Comparison of ENCODE assay signal across 32 cellular contexts in the genomic region with DNA sequence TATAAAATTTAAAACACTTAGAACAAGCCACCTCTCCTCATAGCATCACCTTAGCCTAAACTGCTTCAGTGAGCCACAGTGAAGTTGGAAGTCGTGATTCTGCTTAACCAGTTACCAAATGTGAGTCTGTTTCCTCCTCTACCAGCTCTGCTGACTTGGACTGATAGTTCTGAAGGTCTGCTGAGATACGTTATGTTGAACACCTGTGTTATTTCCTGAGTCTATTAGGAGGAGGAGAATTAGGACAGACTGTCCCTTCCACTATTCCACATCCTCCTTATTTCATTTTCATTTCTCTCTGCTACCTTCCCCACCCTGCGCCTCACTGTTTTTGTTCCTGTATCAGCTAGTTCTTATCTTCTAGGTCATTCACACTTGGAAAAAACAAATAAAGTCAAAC. TPM values are rescaled to one million over a fixed set of nuclear protein-coding genes. Genes with fewer than 3 reads are reported as not detected.
"Had no signal": no experiment of that assay in that cellular context is flagged by ENCODE, and none has a peak within 500 bp of the region (broad histone marks: within the 10 kb centered on the region; RNA-seq: fewer than 3 reads in every experiment).

No MANE protein-coding gene starts in this region.

- H3K9me3 ChIP-seq: ascending aorta, breast epithelium had no signal

- FAIRE-seq: colon, TTC549 had no signal

- H3K27ac ChIP-seq: ascending aorta, brain microvascular endothelial cell, breast epithelium, VCaP had no signal

- H3K4me3 ChIP-seq: ascending aorta, breast epithelium had no signal

- H3K4me1 ChIP-seq: ascending aorta, breast epithelium had no signal

- DNase-seq: activated CD4-positive, alpha-beta memory T cell treated with anti-CD3 and anti-CD28 coated beads, Interleukin-2, amount 10 ng/mL, durations not matched to agents 7 days and 5 days; activated CD4-positive, alpha-beta T cell treated with anti-CD3 and anti-CD28 coated beads for 1 hour; activated CD4-positive, alpha-beta T cell treated with anti-CD3 and anti-CD28 coated beads for 36 hours; activated CD4-positive, alpha-beta T cell treated with anti-CD3 and anti-CD28 coated beads for 48 hours; activated CD4-positive, alpha-beta T cell treated with anti-CD3 and anti-CD28 coated beads, Interleukin-2, amount 10 ng/mL, durations not matched to agents 7 days and 5 days; activated CD4-positive, alpha-beta T cell treated with anti-CD3 and anti-CD28 coated beads, Interleukin-2, amount 50 U/mL, for 48 hours; activated CD4-positive, CD25-positive, alpha-beta regulatory T cell; activated CD8-positive, alpha-beta memory T cell treated with anti-CD3 and anti-CD28 coated beads for 24 hours; activated CD8-positive, alpha-beta memory T cell treated with anti-CD3 and anti-CD28 coated beads, Interleukin-2, amount 10 ng/mL, durations not matched to agents 7 days and 5 days; activated CD8-positive, alpha-beta memory T cell treated with anti-CD3 and anti-CD28 coated beads, Interleukin-2, amount 50 U/mL, for 48 hours; activated CD8-positive, alpha-beta T cell treated with anti-CD3 and anti-CD28 coated beads, Interleukin-2, amount 10 ng/mL, durations not matched to agents 7 days and 5 days; activated effector memory CD4-positive, alpha-beta T cell treated with Interleukin-2 at 50 U/mL for 16 hours; activated gamma-delta T cell; activated naive CD4-positive, alpha-beta T cell treated with anti-CD3 and anti-CD28 coated beads, Interleukin-2, amount 10 ng/mL, durations not matched to agents 7 days and 5 days; activated naive CD4-positive, alpha-beta T cell treated with Interleukin-2 at 50 U/mL for 16 hours; activated naive CD8-positive, alpha-beta T cell treated with anti-CD3 and anti-CD28 coated beads, Interleukin-2, amount 10 ng/mL, durations not matched to agents 7 days and 5 days; activated naive CD8-positive, alpha-beta T cell treated with anti-CD3 and anti-CD28 coated beads, Interleukin-2, amount 50 U/mL, for 24 hours; activated T-cell treated with anti-CD3 and anti-CD28 coated beads, Interleukin-2, amount 50 U/mL, for 24 hours; activated T-cell treated with anti-CD3 and anti-CD28 coated beads, Interleukin-2, amount 50 U/mL, for 48 hours; amygdala; anterior cingulate cortex; brain microvascular endothelial cell; central memory CD4-positive, alpha-beta T cell; T-helper 2 cell; T-helper 9 cell had no signal

- ATAC-seq: activated CD4-positive, alpha-beta T cell treated with anti-CD3 and anti-CD28 coated beads for 36 hours; activated CD4-positive, CD25-positive, alpha-beta regulatory T cell treated with anti-CD3 and anti-CD28 coated beads, Interleukin-2, amount 50 U/mL, for 24 hours; activated CD8-positive, alpha-beta memory T cell treated with anti-CD3 and anti-CD28 coated beads, Interleukin-2, amount 10 ng/mL, durations not matched to agents 7 days and 5 days; activated CD8-positive, alpha-beta T cell treated with anti-CD3 and anti-CD28 coated beads, Interleukin-2, amount 10 ng/mL, durations not matched to agents 7 days and 5 days; activated naive CD8-positive, alpha-beta T cell treated with anti-CD3 and anti-CD28 coated beads, Interleukin-2, amount 50 U/mL, for 24 hours; WTC11 had no signal

- H3K36me3 ChIP-seq: ascending aorta, brain microvascular endothelial cell, breast epithelium had no signal

RNA-seq across cellular contexts. Expression of a gene that starts 2.4 kb away (rescaled TPM):
- total RNA-seq: ascending aorta had no signal
